8 cellular contexts compared by ENCODE assay signal in genomic region chr7:44798649-44799275, GRCh38. TPM values are rescaled to one million over a fixed set of nuclear protein-coding genes. Genes with fewer than 3 reads are reported as not detected.
A peak's percentile ranks its signal among the peaks of the same experiment; 100 is the strongest.
DNase-seq lines count a peak whose midpoint lies in the region; ATAC-seq and TF ChIP-seq lines count a peak whose summit lies in the region.

No MANE protein-coding gene starts in this region.

- CTCF ChIA-PET in activated CD4-positive, alpha-beta memory T cell treated with anti-CD3 and anti-CD28 coated beads for 36 hours (lab: Charles Lee) = interaction anchor here (0.6 to 1.7 kb wide), 16 partner anchors 37 to 337 kb away, joined by 3 to 10 read pairs (median 4); partner anchors contain the start of gene H2AZ2

- no peak for ATAC-seq in stimulated activated naive B cell treated with anti-CD40 and anti-IgM and Interleukin-4, amounts not matched to agents 10 μg/mL and 1 μg/mL and 100 μg/mL, for 72 hours (replicated peaks)
- no peak for ATAC-seq in GM21717 (IDR thresholded peaks at IDR 0.05; ENCODE audit: unreplicated experiment)
- no peak for ATAC-seq in HG03280 (IDR thresholded peaks at IDR 0.05; ENCODE audit: unreplicated experiment)

- DNase-seq in T-helper 1 cell (no peak), glutamatergic neuron (no peak), dermis blood vessel endothelial cell (no peak)
- peak; percentile 25 for DNase-seq in activated CD4-positive, alpha-beta memory T cell treated with anti-CD3 and anti-CD28 coated beads for 36 hours
- DNase-seq in stimulated activated naive B cell treated with anti-CD40 and anti-IgM and Interleukin-4, amounts not matched to agents 10 μg/mL and 1 μg/mL and 100 μg/mL, for 72 hours = no peak

- H3K27ac Mint-ChIP-seq in T-helper 1 cell treated with Interleukin-12 subunit alpha and Interleukin-12 subunit beta and Interleukin-4 antibody, amounts not matched to agents 30 μg/mL and 1 μg/mL, for 36 hours = peak overlapping the region; percentile 99
- peak overlapping the region; percentile 99 for H3K27ac Mint-ChIP-seq in activated CD4-positive, alpha-beta memory T cell treated with anti-CD3 and anti-CD28 coated beads for 36 hours
- peak overlapping the region; percentile 59 for H3K27ac Mint-ChIP-seq in glutamatergic neuron (ENCODE audit: unreplicated experiment)
- peak overlapping the region; percentile 59 for H3K27ac Mint-ChIP-seq in stimulated activated naive B cell treated with anti-CD40 and anti-IgM and Interleukin-4, amounts not matched to agents 10 μg/mL and 1 μg/mL and 100 μg/mL, for 72 hours

- peak overlapping the region; percentile 93 for H3K4me3 Mint-ChIP-seq in T-helper 1 cell treated with Interleukin-12 subunit alpha and Interleukin-12 subunit beta and Interleukin-4 antibody, amounts not matched to agents 30 μg/mL and 1 μg/mL, for 36 hours
- peak overlapping the region; percentile 97 for H3K4me3 Mint-ChIP-seq in activated CD4-positive, alpha-beta memory T cell treated with anti-CD3 and anti-CD28 coated beads for 36 hours
- H3K4me3 Mint-ChIP-seq in glutamatergic neuron (ENCODE audit: unreplicated experiment) = peak overlapping the region; percentile 99
- peak overlapping the region; percentile 95 to 96 for H3K4me3 Mint-ChIP-seq in stimulated activated naive B cell treated with anti-CD40 and anti-IgM and Interleukin-4, amounts not matched to agents 10 μg/mL and 1 μg/mL and 100 μg/mL, for 72 hours

- POLR2A ChIA-PET in activated CD4-positive, alpha-beta memory T cell treated with anti-CD3 and anti-CD28 coated beads for 36 hours (lab: Charles Lee) = interaction anchor here (0.6 to 3.9 kb wide), 24 partner anchors 12 to 673 kb away, joined by 3 to 34 read pairs (median 6); partner anchors contain the start of genes DDX56, H2AZ2, MYO1G and NUDCD3

- H3K9me3 Mint-ChIP-seq in T-helper 1 cell treated with Interleukin-12 subunit alpha and Interleukin-12 subunit beta and Interleukin-4 antibody, amounts not matched to agents 30 μg/mL and 1 μg/mL, for 36 hours = no peaks in the 10 kb centered on the region
- H3K9me3 Mint-ChIP-seq in activated CD4-positive, alpha-beta memory T cell treated with anti-CD3 and anti-CD28 coated beads for 36 hours = no peaks in the 10 kb centered on the region
- peaks cover 11% of the 10 kb centered on the region for H3K9me3 Mint-ChIP-seq in glutamatergic neuron (ENCODE audit: unreplicated experiment)
- H3K9me3 Mint-ChIP-seq in stimulated activated naive B cell treated with anti-CD40 and anti-IgM and Interleukin-4, amounts not matched to agents 10 μg/mL and 1 μg/mL and 100 μg/mL, for 72 hours = no peaks in the 10 kb centered on the region

- peaks cover 50% of the 10 kb centered on the region for H3K36me3 Mint-ChIP-seq in T-helper 1 cell treated with Interleukin-12 subunit alpha and Interleukin-12 subunit beta and Interleukin-4 antibody, amounts not matched to agents 30 μg/mL and 1 μg/mL, for 36 hours (ENCODE audit: low read depth)
- peaks cover 62% of the 10 kb centered on the region for H3K36me3 Mint-ChIP-seq in activated CD4-positive, alpha-beta memory T cell treated with anti-CD3 and anti-CD28 coated beads for 36 hours
- H3K36me3 Mint-ChIP-seq in glutamatergic neuron (ENCODE audit: unreplicated experiment) = no peaks in the 10 kb centered on the region
- H3K36me3 Mint-ChIP-seq in stimulated activated naive B cell treated with anti-CD40 and anti-IgM and Interleukin-4, amounts not matched to agents 10 μg/mL and 1 μg/mL and 100 μg/mL, for 72 hours = peaks cover 36 to 57% of the 10 kb centered on the region in 2 donors

- TF ChIP-seq CTCF in glutamatergic neuron (IDR thresholded peaks at IDR 0.05; ENCODE audit: partially characterized antibody, unreplicated experiment) = no peak

- peaks cover 21% of the 10 kb centered on the region for H3K4me1 Mint-ChIP-seq in T-helper 1 cell treated with Interleukin-12 subunit alpha and Interleukin-12 subunit beta and Interleukin-4 antibody, amounts not matched to agents 30 μg/mL and 1 μg/mL, for 36 hours (ENCODE audit: low read depth)
- peaks cover 31% of the 10 kb centered on the region for H3K4me1 Mint-ChIP-seq in activated CD4-positive, alpha-beta memory T cell treated with anti-CD3 and anti-CD28 coated beads for 36 hours (ENCODE audit: low read depth)
- peaks cover 15% of the 10 kb centered on the region for H3K4me1 Mint-ChIP-seq in glutamatergic neuron (ENCODE audit: low read depth, unreplicated experiment)
- H3K4me1 Mint-ChIP-seq in stimulated activated naive B cell treated with anti-CD40 and anti-IgM and Interleukin-4, amounts not matched to agents 10 μg/mL and 1 μg/mL and 100 μg/mL, for 72 hours = peaks cover 18 to 35% of the 10 kb centered on the region in 2 donors

- intact Hi-C loops in activated CD4-positive, alpha-beta memory T cell treated with anti-CD3 and anti-CD28 coated beads for 36 hours (cut with micrococcal nuclease) = loop anchor here (5.0 kb wide), 1 partner anchor 306 kb away; the partner anchor contains the start of gene NUDCD3

- no peaks in the 10 kb centered on the region for H3K27me3 Mint-ChIP-seq in T-helper 1 cell treated with Interleukin-12 subunit alpha and Interleukin-12 subunit beta and Interleukin-4 antibody, amounts not matched to agents 30 μg/mL and 1 μg/mL, for 36 hours (ENCODE audit: low read depth)
- H3K27me3 Mint-ChIP-seq in activated CD4-positive, alpha-beta memory T cell treated with anti-CD3 and anti-CD28 coated beads for 36 hours = no peaks in the 10 kb centered on the region
- peaks cover 11% of the 10 kb centered on the region for H3K27me3 Mint-ChIP-seq in glutamatergic neuron (ENCODE audit: unreplicated experiment)
- H3K27me3 Mint-ChIP-seq in stimulated activated naive B cell treated with anti-CD40 and anti-IgM and Interleukin-4, amounts not matched to agents 10 μg/mL and 1 μg/mL and 100 μg/mL, for 72 hours = no peaks in the 10 kb centered on the region

RNA-seq across cellular contexts. Expression of gene PPIA, which starts 2.3 kb away (rescaled TPM):
- 1,000 to 10,000 TPM; 3,158 to 3,182 TPM for total RNA-seq in activated CD4-positive, alpha-beta memory T cell treated with anti-CD3 and anti-CD28 coated beads for 36 hours
- 1,460 TPM for total RNA-seq in glutamatergic neuron (ENCODE audit: unreplicated experiment)
- total RNA-seq in dermis blood vessel endothelial cell = 3,103 and 4,000 TPM in 2 replicates

RNA-seq across cellular contexts. Expression of gene H2AZ2, which starts 49.1 kb away (rescaled TPM):
- 100 to 1,000 TPM; 299 to 307 TPM for total RNA-seq in activated CD4-positive, alpha-beta memory T cell treated with anti-CD3 and anti-CD28 coated beads for 36 hours
- total RNA-seq in glutamatergic neuron (ENCODE audit: unreplicated experiment) = 180 TPM
- total RNA-seq in dermis blood vessel endothelial cell = 158 and 274 TPM in 2 replicates

RNA-seq across cellular contexts. Expression of gene ZMIZ2, which starts 50.1 kb away (rescaled TPM):
- total RNA-seq in activated CD4-positive, alpha-beta memory T cell treated with anti-CD3 and anti-CD28 coated beads for 36 hours = 10 to 100 TPM; 84.7 to 92.3 TPM
- total RNA-seq in glutamatergic neuron (ENCODE audit: unreplicated experiment) (291 TPM), dermis blood vessel endothelial cell (10.5 and 10.6 TPM in 2 replicates)
